In genomic region chr2:65227471-65228248, GRCh38 we compare ENCODE assay signal across 8 cellular contexts. TPM values are rescaled to one million over a fixed set of nuclear protein-coding genes. Genes with fewer than 3 reads are reported as not detected.
DNase-seq lines count a peak whose midpoint lies in the region; ATAC-seq, FAIRE-seq and TF ChIP-seq lines count a peak whose summit lies in the region.

TSS of gene ACTR2 (plus strand) at chr2:65227831. CDS start at chr2:65227910, 79 bp downstream.

- no peak for FAIRE-seq in keratinocyte (lab: Jason Lieb, UNC)

- H3K27ac ChIP-seq in keratinocyte (ENCODE audit: control insufficient read depth, insufficient read depth, low read length): peak within 1 kb of the TSS; percentile 90

- ATAC-seq in GM19043 (IDR thresholded peaks at IDR 0.05; ENCODE audit: low read depth, unreplicated experiment) (peak; percentile 83), HG03378 (IDR thresholded peaks at IDR 0.05; ENCODE audit: unreplicated experiment) (peak; percentile 76)

- H3K9ac ChIP-seq in keratinocyte (ENCODE audit: control insufficient read depth, extremely low read depth, insufficient read depth, low read length): peak within 1 kb of the TSS; percentile 92

- DNase-seq in AG10803 (ENCODE audit: low read depth) (peak; percentile 97), NCI-H460 (ENCODE audit: extremely low read depth, low read depth) (peak; percentile 96), cerebellar nuclear complex (lab: John Stamatoyannopoulos, UW) (peak; percentile 75 to 82), keratinocyte (ENCODE audit: low read depth, low spot score) (peak; percentile 55)
- peak; percentile 92 for DNase-seq in activated CD4-positive, CD25-positive, alpha-beta regulatory T cell treated with anti-CD3 and anti-CD28 coated beads, Interleukin-2, amount 50 U/mL, for 72 hours
- peak; percentile 84 to 89 for DNase-seq in stimulated activated CD4-positive, alpha-beta T cell treated with anti-CD3 and anti-CD28 coated beads, Interleukin-15, amount 100 ng/mL, for 1 hour (ENCODE audit: low read depth in 1 of 2, low spot score in 1 of 2)

- TF ChIP-seq CTCF in AG10803 (conservative IDR thresholded peaks at IDR 0.05; ENCODE audit: low read length) (no peak), keratinocyte (optimal IDR thresholded peaks at IDR 0.05 in 1 of 3, IDR thresholded peaks at IDR 0.05 in 1 of 3, conservative IDR thresholded peaks at IDR 0.05 in 1 of 3; ENCODE audit: extremely low read depth in 1 of 3, insufficient read depth in 2 of 3, low read length in 3 of 3) (no peak)

- H3K79me2 ChIP-seq in keratinocyte (ENCODE audit: control insufficient read depth, insufficient read depth, low read length): peaks cover 62% of the 10 kb centered on the region

- H3K9me1 ChIP-seq in keratinocyte (ENCODE audit: control insufficient read depth, extremely low read depth, insufficient read depth, low read length): no peaks in the 10 kb centered on the region

- H3K4me3 ChIP-seq in AG10803 (ENCODE audit: low read length) (peak within 1 kb of the TSS; percentile 100), keratinocyte (ENCODE audit: control insufficient read depth in 2 of 3, extremely low read depth in 1 of 3, insufficient read depth in 2 of 3, low read depth in 1 of 3, low read length in 3 of 3) (peak within 1 kb of the TSS; percentile 55 to 100 (median 84))

- peak within 1 kb of the TSS; percentile 96 for H3K4me2 ChIP-seq in keratinocyte (ENCODE audit: control insufficient read depth, extremely low read depth, insufficient read depth, low read depth, low read length)

- peaks cover 39% of the 10 kb centered on the region for H3K4me1 ChIP-seq in keratinocyte (ENCODE audit: control insufficient read depth, extremely low read depth, insufficient read depth, low read length)

- peaks cover 0 to 5% of the 10 kb centered on the region in 2 experiments for H3K36me3 ChIP-seq in keratinocyte (ENCODE audit: control insufficient read depth in 2 of 2, extremely low read depth in 1 of 2, insufficient read depth in 2 of 2, low read length in 2 of 2)

- H3K9me3 ChIP-seq in keratinocyte (ENCODE audit: control insufficient read depth, low read depth, low read length): no peaks in the 10 kb centered on the region

- H4K20me1 ChIP-seq in keratinocyte (ENCODE audit: control insufficient read depth, extremely low read depth, insufficient read depth, low read length): peaks cover 4% of the 10 kb centered on the region

- H2AFZ ChIP-seq in keratinocyte (ENCODE audit: control insufficient read depth, low read length): peak within 1 kb of the TSS; percentile 98

- dilution Hi-C loops in keratinocyte (cut with MboI; ENCODE audit: extremely low pct_ligation_motif_present, low sequenced_read_pairs): no loop called here

- H3K27me3 ChIP-seq in keratinocyte (ENCODE audit: control insufficient read depth, extremely low read depth, insufficient read depth, low read length): no peaks in the 10 kb centered on the region

RNA-seq across cellular contexts. Expression of gene ACTR2, which starts in this region (rescaled TPM):
- total RNA-seq in NCI-H460 (2014; rRNA removed; shearing (Covaris generic)): 64.0 and 79.7 TPM in 2 replicates
- polyA plus RNA-seq in NCI-H460 (2014; cell fraction: nucleus; rRNA removed): 25.5 and 36.5 TPM in 2 replicates
- polyA plus RNA-seq in keratinocyte: 121 to 257 TPM (median 134 TPM) in 3 replicates
- polyA plus RNA-seq in keratinocyte (2011; ENCODE audit: low read depth): 201 TPM
- 148 and 285 TPM in 2 replicates for polyA plus RNA-seq in keratinocyte (2011; cell fraction: cytosol; rRNA removed)
- 157 and 179 TPM in 2 replicates for polyA plus RNA-seq in keratinocyte (2011; cell fraction: nucleus; rRNA removed)
- polyA plus RNA-seq in keratinocyte (2012; ENCODE audit: low replicate concordance): 141 and 252 TPM in 2 replicates
- polyA minus RNA-seq in keratinocyte: 50.0 to 225 TPM (median 92.6 TPM) in 3 replicates
- polyA minus RNA-seq in keratinocyte (2011; cell fraction: cytosol; rRNA and poly(A)+ RNA removed): 356 TPM
- 55.3 and 151 TPM in 2 replicates for polyA minus RNA-seq in keratinocyte (2011; cell fraction: nucleus; rRNA and poly(A)+ RNA removed)

Comparison
In these comparisons a context has a peak if more than half of its experiments do, and no peak if none do; other contexts are left out.
1. Peak in every context shown above with its lines: DNase-seq, ATAC-seq, H3K4me3 ChIP-seq and H3K27ac ChIP-seq.